In genomic region chr1:24765308-24765988, GRCh38 we compare ENCODE assay signal across 1 cellular context.
TF ChIP-seq lines count a peak whose summit lies in the region.

No MANE protein-coding gene starts in this region.

TF ChIP-seq in K562, 482 proteins besides CTCF, POLR2A, EP300 and RAD21 (continued from another document and continues in another):
- 0 out of 2 replicates have a peak, but pooled peaks have one; percentile 37 for TF ChIP-seq REST (CRISPR knock-in tag; IDR thresholded peaks at IDR 0.05; ENCODE audit: low read depth)
- TF ChIP-seq POLR2B (IDR thresholded peaks at IDR 0.05; ENCODE audit: low read depth, partially characterized antibody): peak; percentile 31
- TF ChIP-seq SIN3A (IDR thresholded peaks at IDR 0.05; ENCODE audit: borderline replicate concordance in 2 of 2, control insufficient read depth in 1 of 2, low read depth in 2 of 2, low read length in 2 of 2): no peak
- 0 out of 4 replicates have a peak, but pooled peaks have one; percentile 16 to 50 for TF ChIP-seq MAZ (CRISPR knock-in tag; conservative IDR thresholded peaks at IDR 0.05 in 1 of 2, IDR thresholded peaks at IDR 0.05 in 1 of 2)
- TF ChIP-seq ZBTB26 (CRISPR knock-in tag; IDR thresholded peaks at IDR 0.05): 0 out of 2 replicates have a peak, but pooled peaks have one; percentile 10
- TF ChIP-seq MNT (conservative IDR thresholded peaks at IDR 0.05): peak in 1 of 2 experiments; percentile 78
- TF ChIP-seq BRF2 (IDR thresholded peaks at IDR 0.05; ENCODE audit: borderline replicate concordance, insufficient read depth, insufficient read length): no peak
- no peak for TF ChIP-seq ZBED1 (IDR thresholded peaks at IDR 0.05)
- TF ChIP-seq RCOR1 (IDR thresholded peaks at IDR 0.05; ENCODE audit: borderline replicate concordance in 1 of 2, low read depth in 2 of 2, low read length in 2 of 2): no peak
- TF ChIP-seq ZNF57 (CRISPR knock-in tag; IDR thresholded peaks at IDR 0.05): no peak
- no peak for TF ChIP-seq ZNF717 (CRISPR knock-in tag; IDR thresholded peaks at IDR 0.05)
- peak; percentile 60 to 93; a peak in 2 of 4 replicates for TF ChIP-seq ZNF318 (IDR thresholded peaks at IDR 0.05; ENCODE audit: borderline replicate concordance in 1 of 2, low read depth in 1 of 2)
- TF ChIP-seq CREB3 (tag; conservative IDR thresholded peaks at IDR 0.05; ENCODE audit: low read depth): peak; percentile 83
- no peak for TF ChIP-seq CBX2 (IDR thresholded peaks at IDR 0.05; ENCODE audit: insufficient read depth, low read length, poor library complexity, severe bottlenecking)
- TF ChIP-seq HNRNPUL1 (IDR thresholded peaks at IDR 0.05; ENCODE audit: low read length): no peak
- peak; percentile 47 for TF ChIP-seq TCF3 (CRISPR knock-in tag; IDR thresholded peaks at IDR 0.05)
- peak; percentile 67; the same call in 1 of the 2 replicates for TF ChIP-seq CXXC5 (CRISPR knock-in tag; IDR thresholded peaks at IDR 0.05)
- TF ChIP-seq EZH2 (IDR thresholded peaks at IDR 0.05; ENCODE audit: borderline replicate concordance, low read depth, low read length): no peak
- no peak for TF ChIP-seq PCBP2 (IDR thresholded peaks at IDR 0.05; ENCODE audit: low read depth, low read length, poor library complexity, severe bottlenecking)
- no peak for TF ChIP-seq NR2C2 (CRISPR knock-in tag; IDR thresholded peaks at IDR 0.05)
- TF ChIP-seq NR2C2 (tag; IDR thresholded peaks at IDR 0.05): peak; percentile 91
- TF ChIP-seq ZNF324 (CRISPR knock-in tag; IDR thresholded peaks at IDR 0.05): 0 out of 2 replicates have a peak, but pooled peaks have one; percentile 35
- peak; percentile 39; the same call in 1 of the 2 replicates for TF ChIP-seq ZNF41 (CRISPR knock-in tag; conservative IDR thresholded peaks at IDR 0.05)
- peak; percentile 37; the same call in 1 of the 2 replicates for TF ChIP-seq TRIM25 (IDR thresholded peaks at IDR 0.05; ENCODE audit: borderline replicate concordance)
- TF ChIP-seq ZHX1 (conservative IDR thresholded peaks at IDR 0.05; ENCODE audit: low read length): no peak
- peak; percentile 56; the same call in 1 of the 2 replicates for TF ChIP-seq ZBTB2 (IDR thresholded peaks at IDR 0.05)
